In genomic region chr17:75207760-75208159, GRCh38 we compare ENCODE assay signal across 3 cellular contexts.
TF ChIP-seq lines count a peak whose summit lies in the region.

No MANE protein-coding gene starts in this region.

TF ChIP-seq in HEK293, 187 proteins besides CTCF, POLR2A, EP300 and RAD21:
- 0 out of 2 replicates have a peak, but pooled peaks have one; percentile 66 for TF ChIP-seq ZFP3 (tag by site-specific recombination; IDR thresholded peaks at IDR 0.05; ENCODE audit: low read depth)
- no peak for TF ChIP-seq ZNF10 (tag by site-specific recombination; IDR thresholded peaks at IDR 0.05)

TF ChIP-seq in K562, 482 proteins besides CTCF, POLR2A, EP300 and RAD21:
- TF ChIP-seq RBM14 (IDR thresholded peaks at IDR 0.05; ENCODE audit: borderline replicate concordance, insufficient read depth, low read depth, low read length) (no peak), CEBPB (tag; IDR thresholded peaks at IDR 0.05) (peak; percentile 59)
TF ChIP-seq in K562: peak in this region for 1.

TF ChIP-seq in HEK293T, 16 proteins besides CTCF, POLR2A, EP300 and RAD21:
- no peak for TF ChIP-seq ELF4 (IDR thresholded peaks at IDR 0.05)
- TF ChIP-seq TARDBP (IDR thresholded peaks at IDR 0.05): no peak
- TF ChIP-seq NFRKB (IDR thresholded peaks at IDR 0.05): no peak
- TF ChIP-seq PKNOX1 (IDR thresholded peaks at IDR 0.05): no peak
- TF ChIP-seq LEF1 (IDR thresholded peaks at IDR 0.05; ENCODE audit: borderline replicate concordance): no peak
- TF ChIP-seq BHLHE40 (IDR thresholded peaks at IDR 0.05; ENCODE audit: borderline replicate concordance): no peak
- TF ChIP-seq ZNF384 (IDR thresholded peaks at IDR 0.05): no peak
TF ChIP-seq in HEK293T: peak in this region for 0.
